Comparison of ENCODE assay signal across 21 cellular contexts in the genomic region with DNA sequence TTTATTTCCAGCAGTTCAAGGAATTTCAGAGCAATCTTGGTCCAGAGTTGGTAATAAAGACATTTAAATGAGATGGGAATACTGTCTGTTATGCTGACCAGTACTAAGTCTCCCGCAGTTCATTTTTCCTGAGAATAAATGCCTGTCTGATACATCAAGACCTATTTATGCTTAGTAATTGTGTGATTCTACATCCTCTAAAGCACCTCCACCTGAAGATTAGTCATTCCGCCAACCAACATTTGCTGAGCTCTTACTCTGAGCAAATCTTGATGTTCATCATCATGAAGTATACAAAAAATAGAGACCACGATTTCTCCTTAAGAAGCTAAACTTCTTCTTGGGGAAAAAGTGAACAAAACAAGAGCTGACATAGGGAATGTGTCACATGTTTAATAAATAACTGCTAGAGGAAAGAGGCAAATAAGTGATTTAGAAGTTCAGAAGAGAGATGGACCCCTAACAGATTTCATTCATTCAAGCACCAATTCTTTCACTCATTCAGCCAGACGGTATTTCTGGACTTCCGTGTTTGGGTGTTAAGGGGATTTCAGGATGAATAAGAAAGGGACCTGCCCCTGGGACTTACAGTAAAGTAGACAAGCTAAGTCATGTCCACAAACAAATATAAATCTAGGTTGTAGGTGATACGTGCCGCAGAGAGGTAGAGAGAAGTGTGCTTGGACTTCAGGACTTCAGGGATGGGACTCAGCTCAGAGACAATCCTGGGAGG. TPM values are rescaled to one million over a fixed set of nuclear protein-coding genes. Genes with fewer than 3 reads are reported as not detected.
DNase-seq lines count a peak whose midpoint lies in the region; ATAC-seq and TF ChIP-seq lines count a peak whose summit lies in the region.
"Had no signal": no experiment of that assay in that cellular context is flagged by ENCODE, and none has a peak within 500 bp of the region (broad histone marks: within the 10 kb centered on the region; RNA-seq: fewer than 3 reads in every experiment).

No MANE protein-coding gene starts in this region.

- no peak for TF ChIP-seq POLR2A in breast epithelium (IDR thresholded peaks at IDR 0.05)

- no peaks in the 10 kb centered on the region for H3K9me3 Mint-ChIP-seq in MCF 10A (ENCODE audit: unreplicated experiment)
- H3K9me3 Mint-ChIP-seq in activated CD4-positive, alpha-beta memory T cell treated with anti-CD3 and anti-CD28 coated beads, Interleukin-2, amount 10 ng/mL, durations not matched to agents 7 days and 5 days = no peaks in the 10 kb centered on the region
- no peaks in the 10 kb centered on the region for H3K9me3 Mint-ChIP-seq in effector memory CD8-positive, alpha-beta T cell
- H3K9me3 Mint-ChIP-seq: H9; stimulated activated effector memory CD8-positive, alpha-beta T cell treated with anti-CD3 and anti-CD28 coated beads, Interleukin-12 subunit alpha, Interleukin-12 subunit beta, amount 100 ng/mL, for 72 hours had no signal

- no peaks in the 10 kb centered on the region for H3K36me3 ChIP-seq in breast epithelium
- H3K36me3 ChIP-seq in Panc1 (ENCODE audit: control insufficient read depth, insufficient read depth, low read length) = no peaks in the 10 kb centered on the region
- H3K36me3 ChIP-seq in smooth muscle cell (ENCODE audit: low read depth) = no peaks in the 10 kb centered on the region
- H3K36me3 ChIP-seq: right lobe of liver had no signal

- no peaks in the 10 kb centered on the region for H3F3A ChIP-seq in smooth muscle cell (ENCODE audit: low read depth)

- DNase-seq in MCF 10A (ENCODE audit: unreplicated experiment) (peak; percentile 50), breast epithelium (ENCODE audit: low spot score in 2 of 2) (no peak), Panc1 (ENCODE audit: low read depth, low spot score) (no peak), epithelial cell of prostate (ENCODE audit: low read depth, low spot score) (peak; percentile 98), smooth muscle cell (lab: John Stamatoyannopoulos, UW; ENCODE audit: unreplicated experiment) (no peak), middle frontal gyrus (ENCODE audit: extremely low spot score, low spot score) (no peak)
- no peak for DNase-seq in activated CD4-positive, alpha-beta memory T cell treated with anti-CD3 and anti-CD28 coated beads, Interleukin-2, amount 10 ng/mL, durations not matched to agents 7 days and 5 days
- DNase-seq in effector memory CD8-positive, alpha-beta T cell = no peak
- DNase-seq: activated CD4-positive, alpha-beta T cell treated with anti-CD3 and anti-CD28 coated beads, Interleukin-2, amount 50 U/mL, for 1 hour; activated effector memory CD4-positive, alpha-beta T cell treated with anti-CD3 and anti-CD28 coated beads, Interleukin-2, amount 50 U/mL, for 16 hours; COR-L47; H9; hypothalamus; NCI-H1092; NCI-H2107; NCI-H510A; right lobe of liver; SHP77 treated with DMSO at 0.1 percent for 48 hours had no signal

- H3K9me3 ChIP-seq in breast epithelium = no peaks in the 10 kb centered on the region
- H3K9me3 ChIP-seq in Panc1 (ENCODE audit: control insufficient read depth, insufficient read depth, low read depth, low read length) = no peaks in the 10 kb centered on the region
- no peaks in the 10 kb centered on the region for H3K9me3 ChIP-seq in smooth muscle cell (replicated peaks; ENCODE audit: low read depth)
- H3K9me3 ChIP-seq: right lobe of liver had no signal

- in situ Hi-C loops in Panc1 (cut with HindIII; ENCODE audit: low pct_unique_long_range_greater_than_20kb, low sequenced_read_pairs) = no loop called here

- no peak overlapping the region for H2AFZ ChIP-seq in smooth muscle cell (ENCODE audit: low read depth)

- no peak overlapping the region for H3K9ac ChIP-seq in smooth muscle cell (ENCODE audit: low read depth)

- H3K27me3 ChIP-seq in breast epithelium = no peaks in the 10 kb centered on the region
- H3K27me3 ChIP-seq in Panc1 (ENCODE audit: control insufficient read depth, insufficient read depth, low read length) = no peaks in the 10 kb centered on the region
- no peaks in the 10 kb centered on the region for H3K27me3 ChIP-seq in smooth muscle cell (ENCODE audit: low read depth)
- H3K27me3 ChIP-seq: right lobe of liver had no signal

- H3K27ac ChIP-seq in breast epithelium = no peak overlapping the region
- 0 out of 2 replicates have a peak overlapping the region, but pooled peaks have one; percentile 24 for H3K27ac ChIP-seq in Panc1 (ENCODE audit: low read length)
- peak overlapping the region; percentile 98 for H3K27ac ChIP-seq in epithelial cell of prostate
- peak overlapping the region; percentile 17 for H3K27ac ChIP-seq in smooth muscle cell (ENCODE audit: low read depth)
- H3K27ac ChIP-seq: VCaP had no signal

- H3K4me1 Mint-ChIP-seq in MCF 10A (ENCODE audit: insufficient read depth, unreplicated experiment) = peaks cover 30% of the 10 kb centered on the region
- no peaks in the 10 kb centered on the region for H3K4me1 Mint-ChIP-seq in activated CD4-positive, alpha-beta memory T cell treated with anti-CD3 and anti-CD28 coated beads, Interleukin-2, amount 10 ng/mL, durations not matched to agents 7 days and 5 days
- no peaks in the 10 kb centered on the region for H3K4me1 Mint-ChIP-seq in effector memory CD8-positive, alpha-beta T cell (ENCODE audit: low read depth in 2 of 2)
- H3K4me1 Mint-ChIP-seq: stimulated activated effector memory CD8-positive, alpha-beta T cell treated with anti-CD3 and anti-CD28 coated beads, Interleukin-12 subunit alpha, Interleukin-12 subunit beta, amount 100 ng/mL, for 72 hours had no signal

- H3K36me3 Mint-ChIP-seq in MCF 10A (ENCODE audit: insufficient read depth, unreplicated experiment) = peaks cover 5% of the 10 kb centered on the region
- H3K36me3 Mint-ChIP-seq in activated CD4-positive, alpha-beta memory T cell treated with anti-CD3 and anti-CD28 coated beads, Interleukin-2, amount 10 ng/mL, durations not matched to agents 7 days and 5 days (ENCODE audit: low read depth) = no peaks in the 10 kb centered on the region
- H3K36me3 Mint-ChIP-seq in effector memory CD8-positive, alpha-beta T cell (ENCODE audit: insufficient read depth) = no peaks in the 10 kb centered on the region
- H3K36me3 Mint-ChIP-seq: stimulated activated effector memory CD8-positive, alpha-beta T cell treated with anti-CD3 and anti-CD28 coated beads, Interleukin-12 subunit alpha, Interleukin-12 subunit beta, amount 100 ng/mL, for 72 hours had no signal

- no peak overlapping the region for H3K4me2 ChIP-seq in smooth muscle cell

- H3K4me3 ChIP-seq in breast epithelium = no peak overlapping the region
- no peak overlapping the region for H3K4me3 ChIP-seq in Panc1 (ENCODE audit: low read depth in 2 of 2, low read length in 2 of 2)
- H3K4me3 ChIP-seq in smooth muscle cell = no peak overlapping the region
- H3K4me3 ChIP-seq: lung, right lobe of liver had no signal

- no peak overlapping the region for H3K4me3 Mint-ChIP-seq in MCF 10A (ENCODE audit: unreplicated experiment)
- H3K4me3 Mint-ChIP-seq in activated CD4-positive, alpha-beta memory T cell treated with anti-CD3 and anti-CD28 coated beads, Interleukin-2, amount 10 ng/mL, durations not matched to agents 7 days and 5 days = no peak overlapping the region
- H3K4me3 Mint-ChIP-seq in effector memory CD8-positive, alpha-beta T cell = no peak overlapping the region
- H3K4me3 Mint-ChIP-seq: H9; stimulated activated effector memory CD8-positive, alpha-beta T cell treated with anti-CD3 and anti-CD28 coated beads, Interleukin-12 subunit alpha, Interleukin-12 subunit beta, amount 100 ng/mL, for 72 hours had no signal

- no peaks in the 10 kb centered on the region for H3K79me2 ChIP-seq in smooth muscle cell (ENCODE audit: low read depth)

- no peaks in the 10 kb centered on the region for H4K20me1 ChIP-seq in smooth muscle cell (ENCODE audit: low read depth)

- POLR2A ChIA-PET in MCF 10A (lab: Yijun Ruan, JAX) (interaction anchor here (0.6 to 2.1 kb wide), 11 partner anchors 10 to 222 kb away, joined by 3 to 16 read pairs (median 5); no protein-coding TSS in a partner anchor), Panc1 (lab: Charles Lee) (interaction anchor here (1.0 kb wide), 1 partner anchor 33 kb away, joined by 4 read pairs; no protein-coding TSS in a partner anchor)
- POLR2A ChIA-PET in activated CD4-positive, alpha-beta memory T cell treated with anti-CD3 and anti-CD28 coated beads, Interleukin-2, amount 10 ng/mL, durations not matched to agents 7 days and 5 days (lab: Charles Lee) = no interaction called here

- CTCF ChIA-PET in MCF 10A (lab: Yijun Ruan, JAX) (interaction anchor here (0.6 to 1.2 kb wide), 4 partner anchors 10 to 73 kb away, joined by 3 to 4 read pairs (median 4); no protein-coding TSS in a partner anchor), Panc1 (lab: Charles Lee) (no interaction called here)
- CTCF ChIA-PET in activated CD4-positive, alpha-beta memory T cell treated with anti-CD3 and anti-CD28 coated beads, Interleukin-2, amount 10 ng/mL, durations not matched to agents 7 days and 5 days (lab: Charles Lee) = no interaction called here

- peak overlapping the region; percentile 97 for H3K27ac Mint-ChIP-seq in MCF 10A (ENCODE audit: low read depth, unreplicated experiment)
- H3K27ac Mint-ChIP-seq in activated CD4-positive, alpha-beta memory T cell treated with anti-CD3 and anti-CD28 coated beads, Interleukin-2, amount 10 ng/mL, durations not matched to agents 7 days and 5 days = no peak overlapping the region
- no peak overlapping the region for H3K27ac Mint-ChIP-seq in effector memory CD8-positive, alpha-beta T cell
- H3K27ac Mint-ChIP-seq: stimulated activated effector memory CD8-positive, alpha-beta T cell treated with anti-CD3 and anti-CD28 coated beads, Interleukin-12 subunit alpha, Interleukin-12 subunit beta, amount 100 ng/mL, for 72 hours had no signal

- BruUV-seq in MCF 10A (replicated peaks; lab: Mats Ljungman, UMichigan) = no TSS peak
- no TSS peak for BruUV-seq in Panc1 (replicated peaks; lab: Mats Ljungman, UMichigan)

- ATAC-seq in Panc1 = no peak
- no peak for ATAC-seq in effector memory CD8-positive, alpha-beta T cell (replicated peaks)
- ATAC-seq: right lobe of liver; stimulated activated effector memory CD8-positive, alpha-beta T cell treated with anti-CD3 and anti-CD28 coated beads, Interleukin-12 subunit alpha, Interleukin-12 subunit beta, amount 100 ng/mL, for 72 hours had no signal

- no peak for TF ChIP-seq CTCF in MCF 10A (IDR thresholded peaks at IDR 0.05; ENCODE audit: unreplicated experiment)
- no peak for TF ChIP-seq CTCF in breast epithelium (IDR thresholded peaks at IDR 0.05)
- no peak for TF ChIP-seq CTCF in Panc1 (IDR thresholded peaks at IDR 0.05)
- TF ChIP-seq CTCF in smooth muscle cell (IDR thresholded peaks at IDR 0.05; ENCODE audit: borderline replicate concordance, insufficient read depth, poor library complexity, severe bottlenecking) = no peak

- H3K27me3 Mint-ChIP-seq in MCF 10A (ENCODE audit: insufficient read depth, unreplicated experiment) = no peaks in the 10 kb centered on the region
- H3K27me3 Mint-ChIP-seq in activated CD4-positive, alpha-beta memory T cell treated with anti-CD3 and anti-CD28 coated beads, Interleukin-2, amount 10 ng/mL, durations not matched to agents 7 days and 5 days = peaks cover 8% of the 10 kb centered on the region
- peaks cover 11 to 21% of the 10 kb centered on the region in 2 donors for H3K27me3 Mint-ChIP-seq in effector memory CD8-positive, alpha-beta T cell

- no peaks in the 10 kb centered on the region for H3K4me1 ChIP-seq in breast epithelium
- H3K4me1 ChIP-seq in Panc1 (ENCODE audit: control insufficient read depth, insufficient read depth, low read length) = peaks cover 5% of the 10 kb centered on the region
- H3K4me1 ChIP-seq in smooth muscle cell (ENCODE audit: low read depth) = peaks cover 6% of the 10 kb centered on the region
- H3K4me1 ChIP-seq: right lobe of liver had no signal

- WGBS in smooth muscle cell (ENCODE audit: low lambda C conversion rate) = 92% methylated on average over 7 of the region's 7 CpGs

- intact Hi-C loops in MCF 10A (cut with micrococcal nuclease) = loop anchor here (2.0 kb wide), 1 partner anchor 34 kb away; a partner anchor contains a TSS
- intact Hi-C loops in breast epithelium (cut with DNase I; ENCODE audit: low total_unique reads) = no loop called here
- intact Hi-C loops in Panc1 (cut with micrococcal nuclease; ENCODE audit: unreplicated experiment) = no loop called here

RNA-seq across cellular contexts. Expression of a gene that starts 34.2 kb away (rescaled TPM):
- 88.0 and 109 TPM in 2 replicates for total RNA-seq in MCF 10A (2022)
- 100 to 1,000 TPM in 1 of 3 donors, 10 to 100 TPM in 2; 66.7 to 139 (median 93.4) TPM for total RNA-seq in breast epithelium
- total RNA-seq in Panc1 (2021; ENCODE audit: unreplicated experiment) = 80.6 TPM
- 41.3 TPM for polyA plus RNA-seq in Panc1 (2012; ENCODE audit: insufficient read length)
- 78.4 and 89.7 TPM in 2 replicates for total RNA-seq in smooth muscle cell
- polyA plus RNA-seq in smooth muscle cell = 25.9 and 27.5 TPM in 2 replicates
- 10 to 100 TPM; 54.0 to 59.7 TPM for total RNA-seq in activated CD4-positive, alpha-beta memory T cell treated with anti-CD3 and anti-CD28 coated beads, Interleukin-2, amount 10 ng/mL, durations not matched to agents 7 days and 5 days

RNA-seq across cellular contexts. Expression of a gene that starts 59.5 kb away (rescaled TPM):
- 4.8 and 6.1 TPM in 2 replicates for total RNA-seq in MCF 10A (2022)
- total RNA-seq in breast epithelium = 100 to 1,000 TPM in 1 of 3 donors, 10 to 100 TPM in 2; 22.4 to 110 (median 32.4) TPM
- 118 TPM for total RNA-seq in Panc1 (2021; ENCODE audit: unreplicated experiment)
- 112 TPM for polyA plus RNA-seq in Panc1 (2012; ENCODE audit: insufficient read length)
- total RNA-seq in smooth muscle cell = 116 and 123 TPM in 2 replicates
- 389 and 414 TPM in 2 replicates for polyA plus RNA-seq in smooth muscle cell
- total RNA-seq in activated CD4-positive, alpha-beta memory T cell treated with anti-CD3 and anti-CD28 coated beads, Interleukin-2, amount 10 ng/mL, durations not matched to agents 7 days and 5 days = 1 to 10 TPM; 3.5 to 4.9 TPM

Comparison
In these comparisons a context has a peak if more than half of its experiments do, and no peak if none do; other contexts are left out.
1. DNase-seq: peak in MCF 10A (single experiment) and epithelial cell of prostate (single experiment); none in breast epithelium (0 of 2), Panc1 (single experiment), smooth muscle cell (single experiment), activated CD4-positive, alpha-beta memory T cell treated with anti-CD3 and anti-CD28 coated beads, Interleukin-2, amount 10 ng/mL, durations not matched to agents 7 days and 5 days (single experiment), middle frontal gyrus (single experiment) and effector memory CD8-positive, alpha-beta T cell (0 of 3).
2. H3K27ac ChIP-seq: peak in Panc1 (single experiment), epithelial cell of prostate (single experiment) and smooth muscle cell (single experiment); none in breast epithelium (0 of 2).